Comparison of ENCODE assay signal across 1 cellular context in genomic region chr19:4534836-4535658, GRCh38.
TF ChIP-seq lines count a peak whose summit lies in the region.

Gene PLIN5 (minus strand): TSS chr19:4535224. CDS start chr19:4534074, 1,150 bp downstream.

TF ChIP-seq in HEK293, 187 proteins besides CTCF, POLR2A, EP300 and RAD21 (continued from another document):
- TF ChIP-seq ZSCAN18 (tag by site-specific recombination; IDR thresholded peaks at IDR 0.05) (no peak), ZFP69B (tag by site-specific recombination; IDR thresholded peaks at IDR 0.05) (no peak), ZNF362 (tag by site-specific recombination; IDR thresholded peaks at IDR 0.05) (no peak)
TF ChIP-seq in HEK293: peak in this region for 22.
